In the genomic region with DNA sequence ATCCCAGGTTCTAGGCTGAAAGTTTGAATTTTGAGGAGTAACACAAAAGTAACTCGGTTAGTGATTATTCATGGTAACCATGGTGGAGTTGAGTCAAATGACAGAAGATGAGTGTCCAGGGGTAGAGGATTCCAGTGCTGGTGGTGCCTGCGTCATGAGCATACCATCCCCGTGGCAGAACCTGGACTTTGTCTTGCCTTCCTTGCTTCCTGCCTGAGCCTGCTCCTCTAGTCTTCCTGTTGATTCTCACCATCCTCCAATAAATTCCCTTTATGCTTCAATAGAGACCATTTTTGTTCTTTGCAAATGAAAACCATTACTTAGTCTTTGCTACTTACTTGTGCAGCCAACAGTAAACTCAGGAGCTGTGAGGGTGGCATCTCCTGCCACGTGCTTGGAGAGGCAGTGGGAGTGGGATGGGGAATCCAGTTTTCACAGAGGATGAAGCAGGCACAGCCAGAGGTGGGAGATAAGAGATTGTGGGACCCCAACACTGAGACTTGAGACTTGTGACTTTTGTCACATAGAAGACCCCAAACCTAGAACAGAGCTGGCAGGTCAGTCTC, we compare ENCODE assay signal across 23 cellular contexts.
"Had no signal": no experiment of that assay in that cellular context is flagged by ENCODE, and none has a peak within 500 bp of the region (broad histone marks: within the 10 kb centered on the region; RNA-seq: fewer than 3 reads in every experiment).

No MANE protein-coding gene starts in this region.

- H3K9me3 Mint-ChIP-seq: activated naive CD4-positive, alpha-beta T cell treated with anti-CD3 and anti-CD28 coated beads, Interleukin-2, amount 50 U/mL, for 24 hours; activated T-helper 1 cell treated with anti-CD3 and anti-CD28 coated beads, Interleukin-12 subunit alpha, Interleukin-12 subunit beta, Interleukin-2, Interleukin-4 antibody, amounts not matched to agents 30 ng/mL and 10 ng/mL and 1 ng/mL, durations not matched to agents 14 hours and 24 hours and 36 hours; nephron progenitor cell; type B pancreatic cell had no signal

- H3K4me3 Mint-ChIP-seq: activated naive CD4-positive, alpha-beta T cell treated with anti-CD3 and anti-CD28 coated beads, Interleukin-2, amount 50 U/mL, for 24 hours; activated T-helper 1 cell treated with anti-CD3 and anti-CD28 coated beads, Interleukin-12 subunit alpha, Interleukin-12 subunit beta, Interleukin-2, Interleukin-4 antibody, amounts not matched to agents 30 ng/mL and 10 ng/mL and 1 ng/mL, durations not matched to agents 14 hours and 24 hours and 36 hours; nephron progenitor cell; stimulated activated naive B cell treated with anti-CD40 and anti-IgM and Interleukin-4, amounts not matched to agents 10 μg/mL and 1 μg/mL and 100 μg/mL, for 72 hours; type B pancreatic cell had no signal

- H3K27me3 Mint-ChIP-seq: activated naive CD4-positive, alpha-beta T cell treated with anti-CD3 and anti-CD28 coated beads, Interleukin-2, amount 50 U/mL, for 24 hours had no signal

- DNase-seq: activated CD4-positive, alpha-beta T cell treated with anti-CD3 and anti-CD28 coated beads for 1 hour; activated CD4-positive, alpha-beta T cell treated with anti-CD3 and anti-CD28 coated beads, Interleukin-2, amount 50 U/mL, for 4 hours; activated gamma-delta T cell treated with Interleukin-2 at 50 U/mL for 16 hours; adrenal gland; brain microvascular endothelial cell; central memory CD4-positive, alpha-beta T cell; dermis blood vessel endothelial cell; effector CD8-positive, alpha-beta T cell; foreskin melanocyte; left ventricle myocardium inferior; mammary epithelial cell; midbrain; nephron progenitor cell; nucleus accumbens; posterior cingulate gyrus; sigmoid colon; stimulated activated CD4-positive, alpha-beta T cell treated with anti-CD3 and anti-CD28 coated beads, Interleukin-15, amount 100 ng/mL, for 24 hours; stimulated activated naive B cell treated with anti-CD40 and anti-IgM and Interleukin-4, amounts not matched to agents 10 μg/mL and 1 μg/mL and 100 μg/mL, for 72 hours; T-helper 1 cell had no signal

- H3K36me3 Mint-ChIP-seq: activated naive CD4-positive, alpha-beta T cell treated with anti-CD3 and anti-CD28 coated beads, Interleukin-2, amount 50 U/mL, for 24 hours; type B pancreatic cell had no signal

- H3K27ac Mint-ChIP-seq: activated naive CD4-positive, alpha-beta T cell treated with anti-CD3 and anti-CD28 coated beads, Interleukin-2, amount 50 U/mL, for 24 hours; activated T-helper 1 cell treated with anti-CD3 and anti-CD28 coated beads, Interleukin-12 subunit alpha, Interleukin-12 subunit beta, Interleukin-2, Interleukin-4 antibody, amounts not matched to agents 30 ng/mL and 10 ng/mL and 1 ng/mL, durations not matched to agents 14 hours and 24 hours and 36 hours; stimulated activated naive B cell treated with anti-CD40 and anti-IgM and Interleukin-4, amounts not matched to agents 10 μg/mL and 1 μg/mL and 100 μg/mL, for 72 hours; type B pancreatic cell had no signal

- ATAC-seq: esophagus mucosa; stimulated activated naive B cell treated with anti-CD40 and anti-IgM and Interleukin-4, amounts not matched to agents 10 μg/mL and 1 μg/mL and 100 μg/mL, for 72 hours had no signal
